In the genomic region with DNA sequence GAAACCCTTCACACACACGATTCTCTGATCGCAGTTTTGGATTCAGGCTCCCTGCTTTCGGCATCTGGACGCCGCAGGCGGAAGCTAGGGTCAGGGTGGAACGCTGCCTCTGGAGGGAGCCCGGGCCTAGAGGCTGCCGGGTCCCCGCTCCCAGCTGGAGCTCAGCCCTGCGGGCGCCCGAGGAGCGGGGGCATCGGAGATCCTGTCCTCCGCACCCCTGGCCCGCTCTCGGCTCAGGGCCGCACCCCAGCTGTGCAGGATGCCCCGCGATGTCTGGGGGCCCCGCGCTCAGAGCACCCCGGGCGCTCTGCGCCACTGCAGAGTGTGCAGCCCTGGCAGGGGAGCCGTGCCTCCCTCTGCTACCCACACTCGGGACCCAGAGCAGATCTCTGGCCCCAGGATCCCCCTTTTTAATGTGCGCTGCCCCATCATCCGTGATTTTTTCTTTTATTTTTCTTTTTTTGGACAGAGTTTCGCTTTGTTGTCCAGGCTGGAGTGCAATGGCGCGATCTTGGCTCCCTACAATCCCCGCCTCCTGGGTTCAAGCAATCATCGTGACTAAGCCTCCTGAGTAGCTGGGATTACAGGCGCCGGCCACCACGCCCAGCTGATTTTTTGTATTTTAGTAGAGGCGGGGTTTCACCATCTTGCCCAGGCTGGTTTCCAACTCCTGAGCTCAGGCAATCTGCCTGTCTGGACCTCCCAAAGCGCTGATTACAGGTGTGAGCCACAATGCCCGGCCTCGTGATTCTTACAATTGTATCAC, we compare ENCODE assay signal across 11 cellular contexts. TPM values are rescaled to one million over a fixed set of nuclear protein-coding genes. Genes with fewer than 3 reads are reported as not detected.
DNase-seq lines count a peak whose midpoint lies in the region; ATAC-seq, FAIRE-seq and TF ChIP-seq lines count a peak whose summit lies in the region.
"Had no signal": no experiment of that assay in that cellular context is flagged by ENCODE, and none has a peak within 500 bp of the region (broad histone marks: within the 10 kb centered on the region; RNA-seq: fewer than 3 reads in every experiment).

No MANE protein-coding gene starts in this region.

- no peaks in the 10 kb centered on the region for H3K4me1 Mint-ChIP-seq in activated CD8-positive, alpha-beta T cell treated with anti-CD3 and anti-CD28 coated beads, Interleukin-2, amount 10 ng/mL, durations not matched to agents 7 days and 5 days (ENCODE audit: low read depth)
- no peaks in the 10 kb centered on the region for H3K4me1 Mint-ChIP-seq in activated CD8-positive, alpha-beta T cell treated with anti-CD3 and anti-CD28 coated beads for 36 hours (ENCODE audit: low read depth)
- no peaks in the 10 kb centered on the region for H3K4me1 Mint-ChIP-seq in astrocyte (ENCODE audit: low read depth, unreplicated experiment)

- no peak for DNase-seq in activated CD8-positive, alpha-beta T cell treated with anti-CD3 and anti-CD28 coated beads, Interleukin-2, amount 10 ng/mL, durations not matched to agents 7 days and 5 days
- no peak for DNase-seq in activated CD8-positive, alpha-beta T cell treated with anti-CD3 and anti-CD28 coated beads for 36 hours
- DNase-seq in astrocyte (ENCODE audit: low read depth) (no peak), iris pigment epithelial cell (ENCODE audit: low read depth) (peak; percentile 49), urothelium cell line (ENCODE audit: low spot score) (peak; percentile 73), HCEC 1CT (no peak), dedifferentiated amniotic fluid mesenchymal stem cell (ENCODE audit: extremely low spot score) (no peak), SW480 (ENCODE audit: low spot score) (no peak)
- DNase-seq: CD4-positive, alpha-beta T cell; NCI-H510A treated with DMSO at 0.1 percent for 48 hours; right lobe of liver had no signal

- H3K27ac Mint-ChIP-seq in activated CD8-positive, alpha-beta T cell treated with anti-CD3 and anti-CD28 coated beads, Interleukin-2, amount 10 ng/mL, durations not matched to agents 7 days and 5 days = no peak overlapping the region
- no peak overlapping the region for H3K27ac Mint-ChIP-seq in activated CD8-positive, alpha-beta T cell treated with anti-CD3 and anti-CD28 coated beads for 36 hours
- no peak overlapping the region for H3K27ac Mint-ChIP-seq in astrocyte (ENCODE audit: unreplicated experiment)
- H3K27ac Mint-ChIP-seq: CD4-positive, alpha-beta T cell had no signal

- TF ChIP-seq CTCF in activated CD8-positive, alpha-beta T cell treated with anti-CD3 and anti-CD28 coated beads for 36 hours (IDR thresholded peaks at IDR 0.05) = no peak
- no peak for TF ChIP-seq CTCF in astrocyte (IDR thresholded peaks at IDR 0.05; ENCODE audit: insufficient read depth, low read depth, low read length)

- H3K9me3 Mint-ChIP-seq in activated CD8-positive, alpha-beta T cell treated with anti-CD3 and anti-CD28 coated beads, Interleukin-2, amount 10 ng/mL, durations not matched to agents 7 days and 5 days (ENCODE audit: insufficient read depth) = no peaks in the 10 kb centered on the region
- H3K9me3 Mint-ChIP-seq in activated CD8-positive, alpha-beta T cell treated with anti-CD3 and anti-CD28 coated beads for 36 hours = no peaks in the 10 kb centered on the region
- no peaks in the 10 kb centered on the region for H3K9me3 Mint-ChIP-seq in astrocyte (ENCODE audit: unreplicated experiment)
- H3K9me3 Mint-ChIP-seq: CD4-positive, alpha-beta T cell had no signal

- FAIRE-seq in astrocyte (lab: Jason Lieb, UNC) (no peak), urothelium cell line (lab: Jason Lieb, UNC) (peak; percentile 37)

- POLR2A ChIA-PET in activated CD8-positive, alpha-beta T cell treated with anti-CD3 and anti-CD28 coated beads, Interleukin-2, amount 10 ng/mL, durations not matched to agents 7 days and 5 days (lab: Charles Lee) = no interaction called here
- POLR2A ChIA-PET in activated CD8-positive, alpha-beta T cell treated with anti-CD3 and anti-CD28 coated beads for 36 hours (lab: Charles Lee) = no interaction called here

- ATAC-seq in activated CD8-positive, alpha-beta T cell treated with anti-CD3 and anti-CD28 coated beads, Interleukin-2, amount 10 ng/mL, durations not matched to agents 7 days and 5 days = peak; percentile 23
- ATAC-seq in activated CD8-positive, alpha-beta T cell treated with anti-CD3 and anti-CD28 coated beads for 36 hours = no peak

- intact Hi-C loops in activated CD8-positive, alpha-beta T cell treated with anti-CD3 and anti-CD28 coated beads for 36 hours (cut with micrococcal nuclease) = no loop called here

- no peaks in the 10 kb centered on the region for H4K20me1 ChIP-seq in astrocyte (ENCODE audit: insufficient read depth, low read length)

- H3K36me3 ChIP-seq in astrocyte (ENCODE audit: insufficient read depth, low read length) = no peaks in the 10 kb centered on the region
- H3K36me3 ChIP-seq: right lobe of liver had no signal

- H3K9ac ChIP-seq in astrocyte (ENCODE audit: low read length) = no peak overlapping the region

- no peaks in the 10 kb centered on the region for H3K79me2 ChIP-seq in astrocyte (ENCODE audit: insufficient read depth, low read length)

- H3K27me3 ChIP-seq in astrocyte (ENCODE audit: insufficient read depth, low read length) = no peaks in the 10 kb centered on the region
- H3K27me3 ChIP-seq: right lobe of liver had no signal

- H3K4me1 ChIP-seq in astrocyte (ENCODE audit: insufficient read depth, low read length) = no peaks in the 10 kb centered on the region
- H3K4me1 ChIP-seq: right lobe of liver had no signal

- H3K4me2 ChIP-seq in astrocyte (ENCODE audit: low read length) = peak overlapping the region; percentile 70

- H3K4me3 ChIP-seq in astrocyte (ENCODE audit: insufficient read depth, low read depth, low read length) = no peak overlapping the region
- H3K4me3 ChIP-seq: right lobe of liver had no signal

- peaks cover 42% of the 10 kb centered on the region for H3K27me3 Mint-ChIP-seq in activated CD8-positive, alpha-beta T cell treated with anti-CD3 and anti-CD28 coated beads, Interleukin-2, amount 10 ng/mL, durations not matched to agents 7 days and 5 days (ENCODE audit: low read depth)
- H3K27me3 Mint-ChIP-seq in activated CD8-positive, alpha-beta T cell treated with anti-CD3 and anti-CD28 coated beads for 36 hours = peaks cover 26% of the 10 kb centered on the region
- peaks cover 44% of the 10 kb centered on the region for H3K27me3 Mint-ChIP-seq in astrocyte (ENCODE audit: low read depth, unreplicated experiment)

- no peak overlapping the region for H3K4me3 Mint-ChIP-seq in activated CD8-positive, alpha-beta T cell treated with anti-CD3 and anti-CD28 coated beads, Interleukin-2, amount 10 ng/mL, durations not matched to agents 7 days and 5 days
- no peak overlapping the region for H3K4me3 Mint-ChIP-seq in activated CD8-positive, alpha-beta T cell treated with anti-CD3 and anti-CD28 coated beads for 36 hours
- H3K4me3 Mint-ChIP-seq in astrocyte (ENCODE audit: unreplicated experiment) = no peak overlapping the region
- H3K4me3 Mint-ChIP-seq: CD4-positive, alpha-beta T cell had no signal

- CTCF ChIA-PET in activated CD8-positive, alpha-beta T cell treated with anti-CD3 and anti-CD28 coated beads, Interleukin-2, amount 10 ng/mL, durations not matched to agents 7 days and 5 days (lab: Charles Lee) = interaction anchor here (0.7 kb wide), 1 partner anchor 72 kb away, joined by 3 read pairs; the partner anchor contains the start of gene SMPD4
- CTCF ChIA-PET in activated CD8-positive, alpha-beta T cell treated with anti-CD3 and anti-CD28 coated beads for 36 hours (lab: Charles Lee) = no interaction called here

- H3K27ac ChIP-seq in astrocyte (ENCODE audit: low read depth, low read length) = no peak overlapping the region
- H3K27ac ChIP-seq: right lobe of liver had no signal

- H3K9me3 ChIP-seq in astrocyte (ENCODE audit: insufficient read depth, low read depth, low read length) = no peaks in the 10 kb centered on the region
- H3K9me3 ChIP-seq: right lobe of liver had no signal

- H2AFZ ChIP-seq in astrocyte (ENCODE audit: low read depth, low read length) = peak overlapping the region; percentile 41

- no peaks in the 10 kb centered on the region for H3K36me3 Mint-ChIP-seq in activated CD8-positive, alpha-beta T cell treated with anti-CD3 and anti-CD28 coated beads, Interleukin-2, amount 10 ng/mL, durations not matched to agents 7 days and 5 days (ENCODE audit: low read depth)
- no peaks in the 10 kb centered on the region for H3K36me3 Mint-ChIP-seq in activated CD8-positive, alpha-beta T cell treated with anti-CD3 and anti-CD28 coated beads for 36 hours (ENCODE audit: low read depth)
- H3K36me3 Mint-ChIP-seq in astrocyte (ENCODE audit: low read depth, unreplicated experiment) = no peaks in the 10 kb centered on the region

RNA-seq across cellular contexts. Expression of gene TUBA3E, which starts 54.8 kb away (rescaled TPM):
- total RNA-seq in activated CD8-positive, alpha-beta T cell treated with anti-CD3 and anti-CD28 coated beads, Interleukin-2, amount 10 ng/mL, durations not matched to agents 7 days and 5 days = not detected
- not detected for total RNA-seq in activated CD8-positive, alpha-beta T cell treated with anti-CD3 and anti-CD28 coated beads for 36 hours
- not detected in 2 replicates for total RNA-seq in astrocyte
- total RNA-seq: CD4-positive, alpha-beta T cell; right lobe of liver had no signal

Comparison
In these comparisons a context has a peak if more than half of its experiments do, and no peak if none do; other contexts are left out.
1. DNase-seq: peak in iris pigment epithelial cell (single experiment) and urothelium cell line (single experiment); none in activated CD8-positive, alpha-beta T cell treated with anti-CD3 and anti-CD28 coated beads, Interleukin-2, amount 10 ng/mL, durations not matched to agents 7 days and 5 days (single experiment), activated CD8-positive, alpha-beta T cell treated with anti-CD3 and anti-CD28 coated beads for 36 hours (single experiment), astrocyte (single experiment), HCEC 1CT (single experiment), dedifferentiated amniotic fluid mesenchymal stem cell (single experiment) and SW480 (single experiment).